Comparison of ENCODE assay signal across 15 cellular contexts in genomic region chr2:15812187-15812830, GRCh38.
"Had no signal": no experiment of that assay in that cellular context is flagged by ENCODE, and none has a peak within 500 bp of the region (broad histone marks: within the 10 kb centered on the region; RNA-seq: fewer than 3 reads in every experiment).

No MANE protein-coding gene starts in this region.

- H3K36me3 ChIP-seq: ascending aorta, colonic mucosa, heart left ventricle, left ventricle myocardium inferior, neutrophil, transverse colon had no signal

- H3K4me1 ChIP-seq: ascending aorta, colonic mucosa, transverse colon had no signal

- H3K9me3 ChIP-seq: ascending aorta, colonic mucosa, heart left ventricle, left ventricle myocardium inferior, neutrophil, transverse colon had no signal

- H3K27me3 ChIP-seq: ascending aorta, colonic mucosa, heart left ventricle, transverse colon had no signal

- FAIRE-seq: endothelial cell of umbilical vein, kidney had no signal

- ATAC-seq: heart left ventricle had no signal

- H3K4me1 Mint-ChIP-seq: activated B cell treated with CpG ODN at 0.5 μM for 24 hours; activated CD4-positive, alpha-beta T cell treated with anti-CD3 and anti-CD28 coated beads, Interleukin-2, amount 10 ng/mL, durations not matched to agents 24 days and 14 days had no signal

- H3K4me3 ChIP-seq: ascending aorta, colonic mucosa, heart left ventricle, left ventricle myocardium inferior, skin epidermis, transverse colon had no signal

- H3K27ac Mint-ChIP-seq: activated B cell treated with CpG ODN at 0.5 μM for 24 hours; activated CD4-positive, alpha-beta T cell treated with anti-CD3 and anti-CD28 coated beads, Interleukin-2, amount 10 ng/mL, durations not matched to agents 24 days and 14 days; activated T-helper 1 cell treated with anti-CD3 and anti-CD28 coated beads, Interleukin-12 subunit alpha, Interleukin-12 subunit beta, Interleukin-2, Interleukin-4 antibody, amounts not matched to agents 30 ng/mL and 10 ng/mL and 1 ng/mL, durations not matched to agents 14 hours and 24 hours and 36 hours had no signal

- DNase-seq: activated B cell treated with CpG ODN at 0.5 μM for 24 hours; activated CD4-positive, alpha-beta T cell treated with anti-CD3 and anti-CD28 coated beads, Interleukin-2, amount 10 ng/mL, durations not matched to agents 24 days and 14 days; activated naive CD4-positive, alpha-beta T cell; colonic mucosa; foreskin melanocyte; heart left ventricle; kidney; left ventricle myocardium inferior; retina; transverse colon had no signal

- H3K9me3 Mint-ChIP-seq: activated B cell treated with CpG ODN at 0.5 μM for 24 hours; activated CD4-positive, alpha-beta T cell treated with anti-CD3 and anti-CD28 coated beads, Interleukin-2, amount 10 ng/mL, durations not matched to agents 24 days and 14 days; activated T-helper 1 cell treated with anti-CD3 and anti-CD28 coated beads, Interleukin-12 subunit alpha, Interleukin-12 subunit beta, Interleukin-2, Interleukin-4 antibody, amounts not matched to agents 30 ng/mL and 10 ng/mL and 1 ng/mL, durations not matched to agents 14 hours and 24 hours and 36 hours had no signal

- H3K4me3 Mint-ChIP-seq: activated B cell treated with CpG ODN at 0.5 μM for 24 hours; activated CD4-positive, alpha-beta T cell treated with anti-CD3 and anti-CD28 coated beads, Interleukin-2, amount 10 ng/mL, durations not matched to agents 24 days and 14 days; activated T-helper 1 cell treated with anti-CD3 and anti-CD28 coated beads, Interleukin-12 subunit alpha, Interleukin-12 subunit beta, Interleukin-2, Interleukin-4 antibody, amounts not matched to agents 30 ng/mL and 10 ng/mL and 1 ng/mL, durations not matched to agents 14 hours and 24 hours and 36 hours had no signal

- H3K27ac ChIP-seq: ascending aorta, colonic mucosa, heart left ventricle, left ventricle myocardium inferior, neutrophil, skin epidermis, transverse colon had no signal
